ENCODE assay signal across 1 cellular context in genomic region chr16:85523602-85524364, GRCh38.
TF ChIP-seq lines count a peak whose summit lies in the region.

No MANE protein-coding gene starts in this region.

TF ChIP-seq in HepG2, 621 proteins besides CTCF, POLR2A, EP300 and RAD21 (continued from another document and continues in another):
- TF ChIP-seq ZNF790 (CRISPR knock-in tag; IDR thresholded peaks at IDR 0.05; ENCODE audit: borderline replicate concordance) (no peak), ZNF256 (CRISPR knock-in tag; conservative IDR thresholded peaks at IDR 0.05) (no peak), PPARG (CRISPR knock-in tag; conservative IDR thresholded peaks at IDR 0.05) (no peak), JARID2 (CRISPR knock-in tag; IDR thresholded peaks at IDR 0.05; ENCODE audit: insufficient replicate concordance) (no peak), BHLHE40 (IDR thresholded peaks at IDR 0.05; ENCODE audit: low read length) (peak; percentile 94), POLR2AphosphoS5 (IDR thresholded peaks at IDR 0.05; ENCODE audit: low read depth, low read length) (peak; percentile 69), THAP11 (CRISPR knock-in tag; IDR thresholded peaks at IDR 0.05) (0 out of 2 replicates have a peak, but pooled peaks have one; percentile 12), HOXA9 (CRISPR knock-in tag; IDR thresholded peaks at IDR 0.05; ENCODE audit: borderline replicate concordance) (no peak), ZBTB7B (CRISPR knock-in tag; IDR thresholded peaks at IDR 0.05) (peak; percentile 82; the same call in 1 of the 2 replicates), ZNF713 (CRISPR knock-in tag; IDR thresholded peaks at IDR 0.05) (no peak), BCL6 (CRISPR knock-in tag; IDR thresholded peaks at IDR 0.05) (peak; percentile 50), ZNF318 (CRISPR knock-in tag; IDR thresholded peaks at IDR 0.05) (no peak), BORCS8-MEF2B (CRISPR knock-in tag; IDR thresholded peaks at IDR 0.05) (no peak; the same call in 1 of the 2 replicates), ZNF543 (CRISPR knock-in tag; IDR thresholded peaks at IDR 0.05) (0 out of 2 replicates have a peak, but pooled peaks have one; percentile 25), ZNF44 (CRISPR knock-in tag; IDR thresholded peaks at IDR 0.05) (no peak), NFKBIZ (CRISPR knock-in tag; IDR thresholded peaks at IDR 0.05) (peak; percentile 17; the same call in 1 of the 2 replicates), ZNF761 (CRISPR knock-in tag; conservative IDR thresholded peaks at IDR 0.05) (0 out of 2 replicates have a peak, but pooled peaks have one; percentile 31), CENPX (CRISPR knock-in tag; IDR thresholded peaks at IDR 0.05) (no peak), SP1 (IDR thresholded peaks at IDR 0.05) (no peak), SP1 (CRISPR knock-in tag; IDR thresholded peaks at IDR 0.05) (peak; percentile 41; the same call in 1 of the 2 replicates), ZNF296 (CRISPR knock-in tag; conservative IDR thresholded peaks at IDR 0.05) (peak; percentile 62; the same call in 1 of the 2 replicates), POGK (CRISPR knock-in tag; conservative IDR thresholded peaks at IDR 0.05) (no peak; the same call in none of the 2 replicates), ETV6 (CRISPR knock-in tag; conservative IDR thresholded peaks at IDR 0.05) (no peak), TAF15 (IDR thresholded peaks at IDR 0.05; ENCODE audit: low read depth, low read length, poor library complexity, severe bottlenecking) (peak; percentile 55), ZNF572 (CRISPR knock-in tag; IDR thresholded peaks at IDR 0.05) (no peak; the same call in 1 of the 2 replicates), PATZ1 (CRISPR knock-in tag; IDR thresholded peaks at IDR 0.05) (peak; percentile 95), ETV5 (CRISPR knock-in tag; IDR thresholded peaks at IDR 0.05; ENCODE audit: borderline replicate concordance) (peak; percentile 16; the same call in 1 of the 2 replicates), DR1 (CRISPR knock-in tag; IDR thresholded peaks at IDR 0.05) (peak; percentile 10; the same call in 1 of the 2 replicates), ZNF878 (CRISPR knock-in tag; IDR thresholded peaks at IDR 0.05) (peak; percentile 76; the same call in 1 of the 2 replicates), HNF4A (CRISPR knock-in tag; IDR thresholded peaks at IDR 0.05) (peak; percentile 66), SAP130 (CRISPR knock-in tag; IDR thresholded peaks at IDR 0.05; ENCODE audit: low read depth) (peak; percentile 90)
- TF ChIP-seq, protein P1, sequence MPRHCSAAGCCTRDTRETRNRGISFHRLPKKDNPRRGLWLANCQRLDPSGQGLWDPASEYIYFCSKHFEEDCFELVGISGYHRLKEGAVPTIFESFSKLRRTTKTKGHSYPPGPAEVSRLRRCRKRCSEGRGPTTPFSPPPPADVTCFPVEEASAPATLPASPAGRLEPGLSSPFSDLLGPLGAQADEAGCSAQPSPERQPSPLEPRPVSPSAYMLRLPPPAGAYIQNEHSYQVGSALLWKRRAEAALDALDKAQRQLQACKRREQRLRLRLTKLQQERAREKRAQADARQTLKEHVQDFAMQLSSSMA (CRISPR knock-in tag; IDR thresholded peaks at IDR 0.05) = peak; percentile 42; the same call in 1 of the 2 replicates
- TF ChIP-seq, protein P2, sequence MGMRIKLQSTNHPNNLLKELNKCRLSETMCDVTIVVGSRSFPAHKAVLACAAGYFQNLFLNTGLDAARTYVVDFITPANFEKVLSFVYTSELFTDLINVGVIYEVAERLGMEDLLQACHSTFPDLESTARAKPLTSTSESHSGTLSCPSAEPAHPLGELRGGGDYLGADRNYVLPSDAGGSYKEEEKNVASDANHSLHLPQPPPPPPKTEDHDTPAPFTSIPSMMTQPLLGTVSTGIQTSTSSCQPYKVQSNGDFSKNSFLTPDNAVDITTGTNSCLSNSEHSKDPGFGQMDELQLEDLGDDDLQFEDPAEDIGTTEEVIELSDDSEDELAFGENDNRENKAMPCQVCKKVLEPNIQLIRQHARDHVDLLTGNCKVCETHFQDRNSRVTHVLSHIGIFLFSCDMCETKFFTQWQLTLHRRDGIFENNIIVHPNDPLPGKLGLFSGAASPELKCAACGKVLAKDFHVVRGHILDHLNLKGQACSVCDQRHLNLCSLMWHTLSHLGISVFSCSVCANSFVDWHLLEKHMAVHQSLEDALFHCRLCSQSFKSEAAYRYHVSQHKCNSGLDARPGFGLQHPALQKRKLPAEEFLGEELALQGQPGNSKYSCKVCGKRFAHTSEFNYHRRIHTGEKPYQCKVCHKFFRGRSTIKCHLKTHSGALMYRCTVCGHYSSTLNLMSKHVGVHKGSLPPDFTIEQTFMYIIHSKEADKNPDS (CRISPR knock-in tag; IDR thresholded peaks at IDR 0.05) = no peak
- TF ChIP-seq, protein P3, sequence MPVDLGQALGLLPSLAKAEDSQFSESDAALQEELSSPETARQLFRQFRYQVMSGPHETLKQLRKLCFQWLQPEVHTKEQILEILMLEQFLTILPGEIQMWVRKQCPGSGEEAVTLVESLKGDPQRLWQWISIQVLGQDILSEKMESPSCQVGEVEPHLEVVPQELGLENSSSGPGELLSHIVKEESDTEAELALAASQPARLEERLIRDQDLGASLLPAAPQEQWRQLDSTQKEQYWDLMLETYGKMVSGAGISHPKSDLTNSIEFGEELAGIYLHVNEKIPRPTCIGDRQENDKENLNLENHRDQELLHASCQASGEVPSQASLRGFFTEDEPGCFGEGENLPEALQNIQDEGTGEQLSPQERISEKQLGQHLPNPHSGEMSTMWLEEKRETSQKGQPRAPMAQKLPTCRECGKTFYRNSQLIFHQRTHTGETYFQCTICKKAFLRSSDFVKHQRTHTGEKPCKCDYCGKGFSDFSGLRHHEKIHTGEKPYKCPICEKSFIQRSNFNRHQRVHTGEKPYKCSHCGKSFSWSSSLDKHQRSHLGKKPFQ (CRISPR knock-in tag; IDR thresholded peaks at IDR 0.05; ENCODE audit: insufficient replicate concordance) = peak; percentile 46
- TF ChIP-seq, protein P4, sequence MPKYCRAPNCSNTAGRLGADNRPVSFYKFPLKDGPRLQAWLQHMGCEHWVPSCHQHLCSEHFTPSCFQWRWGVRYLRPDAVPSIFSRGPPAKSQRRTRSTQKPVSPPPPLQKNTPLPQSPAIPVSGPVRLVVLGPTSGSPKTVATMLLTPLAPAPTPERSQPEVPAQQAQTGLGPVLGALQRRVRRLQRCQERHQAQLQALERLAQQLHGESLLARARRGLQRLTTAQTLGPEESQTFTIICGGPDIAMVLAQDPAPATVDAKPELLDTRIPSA (CRISPR knock-in tag; IDR thresholded peaks at IDR 0.05; ENCODE audit: borderline replicate concordance) = no peak
- TF ChIP-seq, protein P5, sequence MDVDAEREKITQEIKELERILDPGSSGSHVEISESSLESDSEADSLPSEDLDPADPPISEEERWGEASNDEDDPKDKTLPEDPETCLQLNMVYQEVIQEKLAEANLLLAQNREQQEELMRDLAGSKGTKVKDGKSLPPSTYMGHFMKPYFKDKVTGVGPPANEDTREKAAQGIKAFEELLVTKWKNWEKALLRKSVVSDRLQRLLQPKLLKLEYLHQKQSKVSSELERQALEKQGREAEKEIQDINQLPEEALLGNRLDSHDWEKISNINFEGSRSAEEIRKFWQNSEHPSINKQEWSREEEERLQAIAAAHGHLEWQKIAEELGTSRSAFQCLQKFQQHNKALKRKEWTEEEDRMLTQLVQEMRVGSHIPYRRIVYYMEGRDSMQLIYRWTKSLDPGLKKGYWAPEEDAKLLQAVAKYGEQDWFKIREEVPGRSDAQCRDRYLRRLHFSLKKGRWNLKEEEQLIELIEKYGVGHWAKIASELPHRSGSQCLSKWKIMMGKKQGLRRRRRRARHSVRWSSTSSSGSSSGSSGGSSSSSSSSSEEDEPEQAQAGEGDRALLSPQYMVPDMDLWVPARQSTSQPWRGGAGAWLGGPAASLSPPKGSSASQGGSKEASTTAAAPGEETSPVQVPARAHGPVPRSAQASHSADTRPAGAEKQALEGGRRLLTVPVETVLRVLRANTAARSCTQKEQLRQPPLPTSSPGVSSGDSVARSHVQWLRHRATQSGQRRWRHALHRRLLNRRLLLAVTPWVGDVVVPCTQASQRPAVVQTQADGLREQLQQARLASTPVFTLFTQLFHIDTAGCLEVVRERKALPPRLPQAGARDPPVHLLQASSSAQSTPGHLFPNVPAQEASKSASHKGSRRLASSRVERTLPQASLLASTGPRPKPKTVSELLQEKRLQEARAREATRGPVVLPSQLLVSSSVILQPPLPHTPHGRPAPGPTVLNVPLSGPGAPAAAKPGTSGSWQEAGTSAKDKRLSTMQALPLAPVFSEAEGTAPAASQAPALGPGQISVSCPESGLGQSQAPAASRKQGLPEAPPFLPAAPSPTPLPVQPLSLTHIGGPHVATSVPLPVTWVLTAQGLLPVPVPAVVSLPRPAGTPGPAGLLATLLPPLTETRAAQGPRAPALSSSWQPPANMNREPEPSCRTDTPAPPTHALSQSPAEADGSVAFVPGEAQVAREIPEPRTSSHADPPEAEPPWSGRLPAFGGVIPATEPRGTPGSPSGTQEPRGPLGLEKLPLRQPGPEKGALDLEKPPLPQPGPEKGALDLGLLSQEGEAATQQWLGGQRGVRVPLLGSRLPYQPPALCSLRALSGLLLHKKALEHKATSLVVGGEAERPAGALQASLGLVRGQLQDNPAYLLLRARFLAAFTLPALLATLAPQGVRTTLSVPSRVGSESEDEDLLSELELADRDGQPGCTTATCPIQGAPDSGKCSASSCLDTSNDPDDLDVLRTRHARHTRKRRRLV (CRISPR knock-in tag; IDR thresholded peaks at IDR 0.05) = no peak
